15 cellular contexts compared by ENCODE assay signal in genomic region chr4:1600211-1600780, GRCh38.
"Had no signal": no experiment of that assay in that cellular context is flagged by ENCODE, and none has a peak within 500 bp of the region (broad histone marks: within the 10 kb centered on the region; RNA-seq: fewer than 3 reads in every experiment).

No MANE protein-coding gene starts in this region.

- H3K27me3 Mint-ChIP-seq: activated CD4-positive, alpha-beta T cell treated with anti-CD3 and anti-CD28 coated beads, Interleukin-2, amount 10 ng/mL, durations not matched to agents 7 days and 5 days had no signal

- H3K27me3 ChIP-seq: body of pancreas, upper lobe of left lung had no signal

- H3K9me3 Mint-ChIP-seq: activated CD4-positive, alpha-beta T cell treated with anti-CD3 and anti-CD28 coated beads, Interleukin-2, amount 10 ng/mL, durations not matched to agents 7 days and 5 days; activated naive CD4-positive, alpha-beta T cell treated with anti-CD3 and anti-CD28 coated beads for 36 hours; activated T-cell treated with anti-CD3 and anti-CD28 coated beads, Interleukin-2, amount 50 U/mL, for 4 hours; effector memory CD8-positive, alpha-beta T cell; stimulated activated effector memory CD8-positive, alpha-beta T cell treated with anti-CD3 and anti-CD28 coated beads, Interleukin-12 subunit alpha, Interleukin-12 subunit beta, amount 100 ng/mL, for 72 hours had no signal

- DNase-seq: activated CD4-positive, alpha-beta T cell treated with anti-CD3 and anti-CD28 coated beads, Interleukin-2, amount 10 ng/mL, durations not matched to agents 7 days and 5 days; activated naive CD4-positive, alpha-beta T cell treated with anti-CD3 and anti-CD28 coated beads for 36 hours; activated T-cell treated with anti-CD3 and anti-CD28 coated beads, Interleukin-2, amount 50 U/mL, for 4 hours; body of pancreas; caudate nucleus; effector memory CD8-positive, alpha-beta T cell; hippocampal formation; stimulated activated CD4-positive, alpha-beta T cell treated with anti-CD3 and anti-CD28 coated beads, Interleukin-4, amount 100 ng/mL, for 24 hours; T-helper 9 cell had no signal

- H3K36me3 ChIP-seq: thoracic aorta, upper lobe of left lung had no signal

- H3K4me1 ChIP-seq: body of pancreas, psoas muscle had no signal

- H3K4me3 ChIP-seq: body of pancreas, psoas muscle, thoracic aorta, upper lobe of left lung had no signal

- H3K9me3 ChIP-seq: body of pancreas, psoas muscle, thoracic aorta, upper lobe of left lung had no signal

- H3K27ac Mint-ChIP-seq: activated CD4-positive, alpha-beta T cell treated with anti-CD3 and anti-CD28 coated beads, Interleukin-2, amount 10 ng/mL, durations not matched to agents 7 days and 5 days; activated naive CD4-positive, alpha-beta T cell treated with anti-CD3 and anti-CD28 coated beads for 36 hours; stimulated activated effector memory CD8-positive, alpha-beta T cell treated with anti-CD3 and anti-CD28 coated beads, Interleukin-12 subunit alpha, Interleukin-12 subunit beta, amount 100 ng/mL, for 72 hours had no signal

- H3K36me3 Mint-ChIP-seq: stimulated activated effector memory CD8-positive, alpha-beta T cell treated with anti-CD3 and anti-CD28 coated beads, Interleukin-12 subunit alpha, Interleukin-12 subunit beta, amount 100 ng/mL, for 72 hours had no signal

- H3K4me3 Mint-ChIP-seq: activated CD4-positive, alpha-beta T cell treated with anti-CD3 and anti-CD28 coated beads, Interleukin-2, amount 10 ng/mL, durations not matched to agents 7 days and 5 days; activated naive CD4-positive, alpha-beta T cell treated with anti-CD3 and anti-CD28 coated beads for 36 hours; activated T-cell treated with anti-CD3 and anti-CD28 coated beads, Interleukin-2, amount 50 U/mL, for 4 hours; effector memory CD8-positive, alpha-beta T cell; stimulated activated effector memory CD8-positive, alpha-beta T cell treated with anti-CD3 and anti-CD28 coated beads, Interleukin-12 subunit alpha, Interleukin-12 subunit beta, amount 100 ng/mL, for 72 hours had no signal

- H3K27ac ChIP-seq: body of pancreas, psoas muscle, thoracic aorta, upper lobe of left lung had no signal

- ATAC-seq: activated CD4-positive, CD25-positive, alpha-beta regulatory T cell treated with anti-CD3 and anti-CD28 coated beads, Interleukin-2, amount 50 U/mL, for 24 hours; activated T-cell treated with anti-CD3 and anti-CD28 coated beads, Interleukin-2, amount 50 U/mL, for 4 hours; body of pancreas; effector memory CD8-positive, alpha-beta T cell; psoas muscle; sciatic nerve; stimulated activated effector memory CD8-positive, alpha-beta T cell treated with anti-CD3 and anti-CD28 coated beads, Interleukin-12 subunit alpha, Interleukin-12 subunit beta, amount 100 ng/mL, for 72 hours had no signal
